In genomic region chr12:52636592-52637258, GRCh38 we compare ENCODE assay signal across 17 cellular contexts. TPM values are rescaled to one million over a fixed set of nuclear protein-coding genes. Genes with fewer than 3 reads are reported as not detected.
DNase-seq lines count a peak whose midpoint lies in the region; ATAC-seq and TF ChIP-seq lines count a peak whose summit lies in the region.
"Had no signal": no experiment of that assay in that cellular context is flagged by ENCODE, and none has a peak within 500 bp of the region (broad histone marks: within the 10 kb centered on the region; RNA-seq: fewer than 3 reads in every experiment).

No MANE protein-coding gene starts in this region.

- H3K9me3 ChIP-seq in AG04450 (ENCODE audit: control insufficient read depth, insufficient read depth, low read length) (no peaks in the 10 kb centered on the region), esophagus muscularis mucosa (no peaks in the 10 kb centered on the region)
- H3K9me3 ChIP-seq: SJSA1 had no signal

- no peaks in the 10 kb centered on the region for H3K36me3 Mint-ChIP-seq in natural killer cell
- H3K36me3 Mint-ChIP-seq: IgD-negative memory B cell had no signal

- H3K4me3 Mint-ChIP-seq in natural killer cell: peak overlapping the region; percentile 61
- H3K4me3 Mint-ChIP-seq: IgD-negative memory B cell had no signal

- H3K4me3 ChIP-seq in AG04450 (ENCODE audit: low read depth, low read length): no peak overlapping the region
- no peak overlapping the region for H3K4me3 ChIP-seq in esophagus muscularis mucosa
- H3K4me3 ChIP-seq: SJSA1 had no signal

- no peaks in the 10 kb centered on the region for H3K9me3 Mint-ChIP-seq in natural killer cell
- H3K9me3 Mint-ChIP-seq: IgD-negative memory B cell had no signal

- no peak for TF ChIP-seq POLR2A in esophagus muscularis mucosa (IDR thresholded peaks at IDR 0.05; ENCODE audit: low read depth)

- CTCF ChIA-PET in AG04450 (lab: Charles Lee): no interaction called here

- H3K36me3 ChIP-seq in esophagus muscularis mucosa: no peaks in the 10 kb centered on the region
- H3K36me3 ChIP-seq: SJSA1 had no signal

- H3K4me1 Mint-ChIP-seq in natural killer cell: peaks cover 60 to 61% of the 10 kb centered on the region in 2 donors

- DNase-seq in AG04450 (ENCODE audit: low read depth, low spot score) (no peak), EL (peak; percentile 14), esophagus muscularis mucosa (ENCODE audit: extremely low spot score) (peak; percentile 50), natural killer cell (no peak), NCI-H1436 treated with DMSO at 0.1 percent for 48 hours (lab: John Stamatoyannopoulos, UW) (no peak), GM19238 (ENCODE audit: insufficient read length, low spot score) (no peak)
- DNase-seq in activated CD4-positive, alpha-beta T cell treated with anti-CD3 and anti-CD28 coated beads for 1 hour: no peak
- DNase-seq: GOT3, NCI-H146, NCI-H2227 treated with DMSO at 0.1 percent for 48 hours, NCI-H526 treated with DMSO at 0.1 percent for 48 hours, PC-3 had no signal

- H3K27ac Mint-ChIP-seq in natural killer cell: peak overlapping the region; percentile 76 to 79
- H3K27ac Mint-ChIP-seq: IgD-negative memory B cell had no signal

- H3K4me1 ChIP-seq in esophagus muscularis mucosa: peaks cover 0 to 19% (median 14%) of the 10 kb centered on the region in 4 donors
- H3K4me1 ChIP-seq: SJSA1 had no signal

- no peak for TF ChIP-seq CTCF in AG04450 (IDR thresholded peaks at IDR 0.05; ENCODE audit: low read depth, low read length)
- TF ChIP-seq CTCF in esophagus muscularis mucosa (IDR thresholded peaks at IDR 0.05): no peak
- no peak for TF ChIP-seq CTCF in natural killer cell (IDR thresholded peaks at IDR 0.05)

- POLR2A ChIA-PET in AG04450 (lab: Yijun Ruan, JAX): no interaction called here

- TF ChIP-seq EP300 in esophagus muscularis mucosa (IDR thresholded peaks at IDR 0.05): no peak

- H3K27me3 ChIP-seq in AG04450 (ENCODE audit: control insufficient read depth, insufficient read depth, low read length) (peaks cover 7% of the 10 kb centered on the region), esophagus muscularis mucosa (peaks cover 0 to 6% (median 0%) of the 10 kb centered on the region in 4 donors)

- intact Hi-C loops in esophagus muscularis mucosa (cut with DNase I): no loop called here
- intact Hi-C loops in natural killer cell (cut with micrococcal nuclease): loop anchor here (1.0 kb wide), 2 partner anchors 9 to 69 kb away; no protein-coding TSS in a partner anchor

- peak overlapping the region; percentile 21 for H3K27ac ChIP-seq in AG04450 (ENCODE audit: low read depth, low read length)
- H3K27ac ChIP-seq in esophagus muscularis mucosa (replicated peaks in 1 of 4): no peak overlapping the region
- H3K27ac ChIP-seq: C4-2B, SJSA1 had no signal

- ATAC-seq in natural killer cell: peak; percentile 15 to 57 (median 53)
- ATAC-seq in GM19351 (IDR thresholded peaks at IDR 0.05; ENCODE audit: unreplicated experiment): no peak
- ATAC-seq: PC-3 had no signal

- 82% methylated on average over 5 of the region's 5 CpGs for WGBS in esophagus muscularis mucosa

- no peaks in the 10 kb centered on the region for H3K27me3 Mint-ChIP-seq in natural killer cell (ENCODE audit: low read depth in 2 of 2)

RNA-seq across cellular contexts. Expression of gene KRT2, which starts 15.3 kb away (rescaled TPM):
- not detected in 2 replicates for polyA plus RNA-seq in AG04450 (2011; rRNA removed)
- not detected in 2 replicates for polyA minus RNA-seq in AG04450 (2011; rRNA and poly(A)+ RNA removed)
- not detected for total RNA-seq in esophagus muscularis mucosa
- 1 to 10 TPM in 1 of 3 donors, under 1 TPM in 2; 0.63 to 1.4 (median 0.66) TPM for total RNA-seq in natural killer cell
- total RNA-seq: HT1080, PC-3, SJSA1 had no signal
- polyA plus RNA-seq: IgD-negative memory B cell had no signal

RNA-seq across cellular contexts. Expression of gene KRT73, which starts 18.4 kb away (rescaled TPM):
- polyA plus RNA-seq in AG04450 (2011; rRNA removed): not detected in 2 replicates
- not detected in 2 replicates for polyA minus RNA-seq in AG04450 (2011; rRNA and poly(A)+ RNA removed)
- total RNA-seq in esophagus muscularis mucosa (not detected), natural killer cell (10 to 100 TPM; 12.4 to 92.9 (median 23.3) TPM)
- total RNA-seq: HT1080, PC-3, SJSA1 had no signal
- polyA plus RNA-seq: IgD-negative memory B cell had no signal

RNA-seq across cellular contexts. Expression of gene KRT72, which starts 35.5 kb away (rescaled TPM):
- not detected in 2 replicates for polyA plus RNA-seq in AG04450 (2011; rRNA removed)
- polyA minus RNA-seq in AG04450 (2011; rRNA and poly(A)+ RNA removed): not detected in 2 replicates
- total RNA-seq in esophagus muscularis mucosa: not detected
- 100 to 1,000 TPM in 1 of 3 donors, 10 to 100 TPM in 2; 21.9 to 136 (median 38.0) TPM for total RNA-seq in natural killer cell
- total RNA-seq: HT1080, PC-3, SJSA1 had no signal
- polyA plus RNA-seq: IgD-negative memory B cell had no signal

RNA-seq across cellular contexts. Expression of gene KRT1, which starts 43.5 kb away (rescaled TPM):
- not detected in 2 replicates for polyA plus RNA-seq in AG04450 (2011; rRNA removed)
- not detected in 2 replicates for polyA minus RNA-seq in AG04450 (2011; rRNA and poly(A)+ RNA removed)
- total RNA-seq in esophagus muscularis mucosa (not detected), natural killer cell (1 to 10 TPM in 1 of 3 donors, under 1 TPM in 1, not detected in 1; 0.27 to 1.8 TPM)
- total RNA-seq: HT1080, PC-3 had no signal

Comparison
In these comparisons a context has a peak if more than half of its experiments do, and no peak if none do; other contexts are left out.
1. DNase-seq: peak in EL (single experiment) and esophagus muscularis mucosa (single experiment); none in AG04450 (single experiment), natural killer cell (single experiment), NCI-H1436 treated with DMSO at 0.1 percent for 48 hours (single experiment), activated CD4-positive, alpha-beta T cell treated with anti-CD3 and anti-CD28 coated beads for 1 hour (single experiment) and GM19238 (single experiment).
2. RNA of gene KRT73, which starts 18.4 kb away (total RNA-seq): 12.4 to 92.9 TPM in natural killer cell; not detected in esophagus muscularis mucosa; every median in the first group is over 10 times any median in the second.
3. RNA of gene KRT72, which starts 35.5 kb away (total RNA-seq): 21.9 to 136 TPM in natural killer cell; not detected in esophagus muscularis mucosa; every median in the first group is over 10 times any median in the second.